Comparison of ENCODE assay signal across 8 cellular contexts in the genomic region with DNA sequence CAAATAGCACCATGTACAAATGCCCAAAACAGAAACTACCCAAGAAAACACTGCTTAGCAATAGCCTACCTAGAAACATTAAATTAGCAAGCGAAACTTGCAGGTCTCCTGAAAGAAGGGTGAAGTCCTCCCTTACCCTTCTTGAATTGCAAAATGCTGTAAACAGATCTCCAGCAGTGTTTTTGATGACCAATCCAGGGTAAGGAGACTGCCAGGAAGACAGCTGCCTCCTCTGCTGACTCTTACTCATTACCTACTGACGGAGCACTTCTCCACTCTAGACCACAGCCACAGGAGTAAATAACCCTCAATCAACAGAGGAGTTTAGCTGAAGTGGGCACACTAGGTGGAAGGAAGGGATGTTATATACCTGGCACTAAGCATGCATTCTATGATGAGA. TPM values are rescaled to one million over a fixed set of nuclear protein-coding genes. Genes with fewer than 3 reads are reported as not detected.
DNase-seq lines count a peak whose midpoint lies in the region; ATAC-seq, FAIRE-seq and TF ChIP-seq lines count a peak whose summit lies in the region.

No MANE protein-coding gene starts in this region.

- H3K9me3 ChIP-seq in GM12878 (replicated peaks; ENCODE audit: control insufficient read depth, insufficient read depth, low read length): no peaks in the 10 kb centered on the region
- no peaks in the 10 kb centered on the region for H3K9me3 ChIP-seq in psoas muscle
- H3K9me3 ChIP-seq in Peyer's patch: no peaks in the 10 kb centered on the region

- no peak overlapping the region for H3K27ac ChIP-seq in GM12878 (ENCODE audit: control insufficient read depth, insufficient read depth)
- H3K27ac ChIP-seq in psoas muscle: peak overlapping the region; percentile 88
- H3K27ac ChIP-seq in Peyer's patch: no peak overlapping the region

- FAIRE-seq in GM12878 (lab: Jason Lieb, UNC): no peak

- TF ChIP-seq RAD21 in GM12878 (IDR thresholded peaks at IDR 0.05; ENCODE audit: insufficient read depth, low read depth, low read length): no peak

- RAD21 ChIA-PET in GM12878 (lab: Charles Lee; ENCODE audit: unreplicated experiment): interaction anchor here (1.0 to 2.7 kb wide), 2 partner anchors 31 to 43 kb away, joined by 3 to 8 read pairs; no protein-coding TSS in a partner anchor

- no peak overlapping the region for H2AFZ ChIP-seq in GM12878 (ENCODE audit: control insufficient read depth, low read depth, low read length)

- ATAC-seq in GM18858 (IDR thresholded peaks at IDR 0.05; ENCODE audit: unreplicated experiment) (peak; percentile 61), GM12878 (peak; percentile 68), psoas muscle (peak; percentile 98 to 99 (median 99))

- H3K4me2 ChIP-seq in GM12878 (ENCODE audit: control insufficient read depth, insufficient read depth): no peak overlapping the region

- BruUV-seq in GM12878 (replicated peaks; lab: Mats Ljungman, UMichigan): no TSS peak

- TF ChIP-seq POLR2A in GM12878 (IDR thresholded peaks at IDR 0.05; ENCODE audit: low read depth, low read length): no peak
- TF ChIP-seq POLR2A in Peyer's patch (IDR thresholded peaks at IDR 0.05): no peak

- in situ Hi-C loops in GM12878 (cut with MboI) (no loop called here), G401 (cut with HindIII; ENCODE audit: low sequenced_read_pairs) (no loop called here)

- intact Hi-C loops in GM12878 (cut with micrococcal nuclease; ENCODE audit: unreplicated experiment) (no loop called here), psoas muscle (cut with DNase I) (loop anchor here in 1 of 2 donors (2.0 kb wide), 2 partner anchors 34 to 80 kb away; no protein-coding TSS in a partner anchor)

- no peak overlapping the region for H3K4me3 ChIP-seq in GM12878
- H3K4me3 ChIP-seq in psoas muscle: peak overlapping the region; percentile 57
- no peak overlapping the region for H3K4me3 ChIP-seq in Peyer's patch

- SMC1A ChIA-PET in GM12878 (lab: Charles Lee; ENCODE audit: uncharacterized antibody, unreplicated experiment): interaction anchor here (0.9 to 1.2 kb wide), 2 partner anchors 17 to 107 kb away, joined by 3 read pairs; no protein-coding TSS in a partner anchor

- no peaks in the 10 kb centered on the region; a peak in 1 of 4 replicates for H3K27me3 ChIP-seq in GM12878 (replicated peaks in 1 of 2; ENCODE audit: control insufficient read depth in 2 of 2, insufficient read depth in 2 of 2, low read length in 1 of 2)
- no peaks in the 10 kb centered on the region for H3K27me3 ChIP-seq in psoas muscle (ENCODE audit: insufficient read depth in 3 of 3, low read length in 2 of 3)
- no peaks in the 10 kb centered on the region for H3K27me3 ChIP-seq in Peyer's patch

- DNase-seq in HT1080 (ENCODE audit: low read depth) (peak; percentile 84), GM12878 (ENCODE audit: low read depth, low spot score) (no peak), psoas muscle (peak; percentile 30 to 59), G401 (ENCODE audit: low spot score) (no peak), Peyer's patch (no peak), GDM1 (lab: John Stamatoyannopoulos, UW) (no peak), GM10248 (ENCODE audit: extremely low spot score) (no peak)

- H3K79me2 ChIP-seq in GM12878 (ENCODE audit: control insufficient read depth, insufficient read depth, low read length): no peaks in the 10 kb centered on the region

- H3K36me3 ChIP-seq in GM12878 (ENCODE audit: control insufficient read depth in 2 of 2, insufficient read depth in 2 of 2, low read length in 1 of 2) (no peaks in the 10 kb centered on the region), psoas muscle (ENCODE audit: insufficient read depth in 1 of 2, low read depth in 1 of 2) (no peaks in the 10 kb centered on the region), Peyer's patch (no peaks in the 10 kb centered on the region)

- H3K4me1 ChIP-seq in GM12878 (ENCODE audit: control insufficient read depth, insufficient read depth, low read length) (no peaks in the 10 kb centered on the region), psoas muscle (peaks cover 14% of the 10 kb centered on the region), Peyer's patch (no peaks in the 10 kb centered on the region)

- no peak for TF ChIP-seq EP300 in GM12878 (IDR thresholded peaks at IDR 0.05; ENCODE audit: borderline replicate concordance in 1 of 2, control insufficient read depth in 1 of 2, low read depth in 2 of 2, low read length in 2 of 2)

- no peaks in the 10 kb centered on the region for H4K20me1 ChIP-seq in GM12878 (ENCODE audit: control insufficient read depth, insufficient read depth)

- 8% methylated on average over 2 of the region's 2 CpGs for WGBS in GM12878 (ENCODE audit: insufficient coverage, insufficient replicate concordance, low lambda C conversion rate, missing lambda C conversion rate)
- 22 to 37% (median 30%) methylated on average over 2 of the region's 2 CpGs for WGBS in psoas muscle, 3 donors

- TF ChIP-seq CTCF in GM12878 (IDR thresholded peaks at IDR 0.05 in 2 of 3, conservative IDR thresholded peaks at IDR 0.05 in 1 of 3; ENCODE audit: control insufficient read depth in 2 of 3, extremely low read depth in 1 of 3, insufficient read depth in 1 of 3, low read depth in 3 of 3, low read length in 3 of 3): no peak
- TF ChIP-seq CTCF in psoas muscle (IDR thresholded peaks at IDR 0.05): no peak
- TF ChIP-seq CTCF in Peyer's patch (IDR thresholded peaks at IDR 0.05): no peak
- no peak for TF ChIP-seq CTCF in GM10248 (IDR thresholded peaks at IDR 0.05; ENCODE audit: control extremely low read depth, extremely low read depth, low read depth, missing control alignments)

- POLR2A ChIA-PET in GM12878 (lab: Charles Lee) (interaction anchor here (0.6 kb wide), 1 partner anchor 42 kb away, joined by 3 read pairs; no protein-coding TSS in a partner anchor), GM10248 (lab: Yijun Ruan, JAX) (no interaction called here)

- H3K9ac ChIP-seq in GM12878 (ENCODE audit: control insufficient read depth, insufficient read depth, low read length): no peak overlapping the region

- CTCF ChIA-PET in GM12878 (lab: Yijun Ruan, JAX) (no interaction called here), GM10248 (lab: Yijun Ruan, JAX) (no interaction called here)

TF ChIP-seq in GM12878, 131 proteins besides CTCF, POLR2A, EP300 and RAD21:
- TF ChIP-seq NR2C2 (IDR thresholded peaks at IDR 0.05; ENCODE audit: borderline replicate concordance, control insufficient read depth, insufficient read length, low read depth): no peak
- 0 out of 2 replicates have a peak, but pooled peaks have one; percentile 20 for TF ChIP-seq DPF2 (IDR thresholded peaks at IDR 0.05)
- TF ChIP-seq, protein P1, sequence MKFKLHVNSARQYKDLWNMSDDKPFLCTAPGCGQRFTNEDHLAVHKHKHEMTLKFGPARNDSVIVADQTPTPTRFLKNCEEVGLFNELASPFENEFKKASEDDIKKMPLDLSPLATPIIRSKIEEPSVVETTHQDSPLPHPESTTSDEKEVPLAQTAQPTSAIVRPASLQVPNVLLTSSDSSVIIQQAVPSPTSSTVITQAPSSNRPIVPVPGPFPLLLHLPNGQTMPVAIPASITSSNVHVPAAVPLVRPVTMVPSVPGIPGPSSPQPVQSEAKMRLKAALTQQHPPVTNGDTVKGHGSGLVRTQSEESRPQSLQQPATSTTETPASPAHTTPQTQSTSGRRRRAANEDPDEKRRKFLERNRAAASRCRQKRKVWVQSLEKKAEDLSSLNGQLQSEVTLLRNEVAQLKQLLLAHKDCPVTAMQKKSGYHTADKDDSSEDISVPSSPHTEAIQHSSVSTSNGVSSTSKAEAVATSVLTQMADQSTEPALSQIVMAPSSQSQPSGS (IDR thresholded peaks at IDR 0.05; ENCODE audit: low read length): no peak
- no peak for TF ChIP-seq SREBF1 (IDR thresholded peaks at IDR 0.05; ENCODE audit: low read length)

RNA-seq across cellular contexts. Expression of a gene that starts 32.2 kb away (rescaled TPM):
- 62.6 and 73.3 TPM in 2 replicates for total RNA-seq in HT1080 (2014; rRNA removed; shearing (Covaris generic))
- polyA plus RNA-seq in HT1080 (2015; cell fraction: cytosol; rRNA removed): 128 and 147 TPM in 2 replicates
- polyA plus RNA-seq in HT1080 (2015; cell fraction: nucleus; rRNA removed): 180 and 189 TPM in 2 replicates
- 18.1 and 22.4 TPM in 2 replicates for total RNA-seq in GM12878 (2013; cell fraction: nucleolus; rRNA removed)
- total RNA-seq in GM12878 (2014; rRNA removed): 18.4 and 19.7 TPM in 2 replicates
- total RNA-seq in GM12878 (2014; rRNA removed; fragmentation: Illumina TruSeq; extraction: Trizol): 13.0 and 14.6 TPM in 2 replicates
- 25.7 and 26.1 TPM in 2 replicates for total RNA-seq in GM12878 (2021)
- polyA plus RNA-seq in GM12878 (2011; ENCODE audit: low read depth): 14.5 TPM
- polyA plus RNA-seq in GM12878 (2011; rRNA removed): 20.6 and 27.8 TPM in 2 replicates
- 24.3 and 24.4 TPM in 2 replicates for polyA plus RNA-seq in GM12878 (2011; cell fraction: cytosol; rRNA removed)
- polyA plus RNA-seq in GM12878 (2011; cell fraction: nucleus; rRNA removed): 41.6 and 53.4 TPM in 2 replicates
- polyA plus RNA-seq in GM12878 (2012): 31.6 and 44.9 TPM in 2 replicates
- 16.1 and 29.0 TPM in 2 replicates for polyA plus RNA-seq in GM12878 (2014; fragmentation: Illumina TruSeq; extraction: Trizol)
- 1 to 10 TPM; 4.7 to 9.3 TPM for polyA plus RNA-seq in GM12878 (2014; fragmentation: Nextera tagmentation; extraction: Ambion mirVana)
- 18.7 and 20.0 TPM in 2 replicates for polyA plus RNA-seq in GM12878 (2014; rRNA removed)
- polyA plus RNA-seq in GM12878 (2016; fragmentation: Nextera tagmentation; extraction: Ambion mirVana): 10 to 100 TPM; 41.2 to 48.9 TPM
- 5.9 and 6.2 TPM in 2 replicates for polyA minus RNA-seq in GM12878 (2011; rRNA and poly(A)+ RNA removed)
- 8.7 and 13.5 TPM in 2 replicates for polyA minus RNA-seq in GM12878 (2011; cell fraction: cytosol; rRNA and poly(A)+ RNA removed)
- polyA minus RNA-seq in GM12878 (2011; cell fraction: nucleus; rRNA and poly(A)+ RNA removed): 29.6 and 39.4 TPM in 2 replicates
- total RNA-seq in psoas muscle: 100 to 1,000 TPM in 3 of 4 donors, 10 to 100 TPM in 1; 93.5 to 505 (median 230) TPM
- polyA plus RNA-seq in psoas muscle: 100 to 1,000 TPM in 2 of 3 donors, 10 to 100 TPM in 1; 88.8 to 248 (median 197) TPM
- 4.6 and 5.5 TPM in 2 replicates for total RNA-seq in G401 (2014; rRNA removed; shearing (Covaris generic))
- total RNA-seq in Peyer's patch: 10 to 100 TPM; 22.3 to 73.7 (median 55.1) TPM

Comparison
In these comparisons a context has a peak if more than half of its experiments do, and no peak if none do; other contexts are left out.
1. DNase-seq: peak in HT1080 (single experiment) and psoas muscle (2 of 2); none in GM12878 (single experiment), G401 (single experiment), Peyer's patch (0 of 3), GDM1 (single experiment) and GM10248 (single experiment).
2. Peak in every context shown above with its lines, with median percentiles within 50 percentile points of each other: ATAC-seq.